In genomic region chr7:76008156-76008687, GRCh38 we compare ENCODE assay signal across 11 cellular contexts. TPM values are rescaled to one million over a fixed set of nuclear protein-coding genes. Genes with fewer than 3 reads are reported as not detected.
DNase-seq lines count a peak whose midpoint lies in the region; ATAC-seq and TF ChIP-seq lines count a peak whose summit lies in the region.
"Had no signal": no experiment of that assay in that cellular context is flagged by ENCODE, and none has a peak within 500 bp of the region (broad histone marks: within the 10 kb centered on the region; RNA-seq: fewer than 3 reads in every experiment).

No MANE protein-coding gene starts in this region.

- no peaks in the 10 kb centered on the region for H3K9me3 ChIP-seq in CD4-positive, alpha-beta T cell (ENCODE audit: control insufficient read depth, low read length)
- H3K9me3 ChIP-seq in HCT116 (ENCODE audit: control insufficient read depth in 1 of 2, insufficient read depth in 1 of 2, low read depth in 1 of 2, low read length in 2 of 2): no peaks in the 10 kb centered on the region
- no peaks in the 10 kb centered on the region for H3K9me3 ChIP-seq in naive thymus-derived CD4-positive, alpha-beta T cell (ENCODE audit: control insufficient read depth in 2 of 3, low read length in 3 of 3)
- H3K9me3 ChIP-seq: left lung, MG63, suprapubic skin had no signal

- POLR2A ChIA-PET in CD4-positive, alpha-beta T cell (lab: Charles Lee): interaction anchor here (0.7 to 4.0 kb wide), 4 partner anchors 12 to 130 kb away, joined by 3 to 16 read pairs (median 6); partner anchors contain the start of gene POR
- POLR2A ChIA-PET in HCT116 (lab: Charles Lee): no interaction called here
- POLR2A ChIA-PET in naive thymus-derived CD4-positive, alpha-beta T cell (lab: Charles Lee): interaction anchor here (0.6 to 1.1 kb wide), 4 partner anchors 12 to 172 kb away, joined by 3 to 4 read pairs (median 3); no protein-coding TSS in a partner anchor

- H4K20me1 ChIP-seq in HCT116 (ENCODE audit: insufficient read depth): no peaks in the 10 kb centered on the region

- intact Hi-C loops in CD4-positive, alpha-beta T cell (cut with DNase I, micrococcal nuclease): loop anchor here in 1 of 2 experiments (5.0 kb wide), 1 partner anchor 126 kb away; no protein-coding TSS in a partner anchor
- intact Hi-C loops in HCT116 (cut with micrococcal nuclease): no loop called here
- intact Hi-C loops in naive thymus-derived CD4-positive, alpha-beta T cell (cut with micrococcal nuclease): loop anchor here in 1 of 2 donors (2.0 to 5.0 kb wide), 3 partner anchors 39 to 131 kb away; partner anchors contain the start of genes POR, RHBDD2 and STYXL1

- H3K9ac ChIP-seq in HCT116 (ENCODE audit: low read length): no peak overlapping the region

- no peak overlapping the region for H2AFZ ChIP-seq in HCT116 (ENCODE audit: low read depth, low read length, poor library complexity, severe bottlenecking)

- RAD21 ChIA-PET in HCT116 (lab: Charles Lee; ENCODE audit: low non-redundant PET in 1 of 2, low total read pairs in 2 of 2, uncharacterized antibody in 2 of 2, unreplicated experiment in 2 of 2): no interaction called here

- peak overlapping the region; percentile 65; the same call in 1 of the 2 replicates for H3K4me2 ChIP-seq in HCT116 (ENCODE audit: low read length)

- TF ChIP-seq RAD21 in HCT116 (IDR thresholded peaks at IDR 0.05; ENCODE audit: low read depth): no peak

- H3K4me1 ChIP-seq in HCT116 (ENCODE audit: control insufficient read depth in 1 of 2, insufficient read depth in 2 of 2, low read length in 2 of 2): peaks cover 15 to 24% of the 10 kb centered on the region in 2 experiments
- peaks cover 15 to 25% of the 10 kb centered on the region in 2 donors for H3K4me1 ChIP-seq in naive thymus-derived CD4-positive, alpha-beta T cell (ENCODE audit: control insufficient read depth in 2 of 2, insufficient read depth in 2 of 2, low read length in 2 of 2)

- no peaks in the 10 kb centered on the region for H3K9me3 Mint-ChIP-seq in CD4-positive, alpha-beta T cell
- H3K9me3 Mint-ChIP-seq in activated naive CD8-positive, alpha-beta T cell (ENCODE audit: low read depth): no peaks in the 10 kb centered on the region
- H3K9me3 Mint-ChIP-seq in naive thymus-derived CD4-positive, alpha-beta T cell: no peaks in the 10 kb centered on the region

- peaks cover 34% of the 10 kb centered on the region for H3K4me1 Mint-ChIP-seq in CD4-positive, alpha-beta T cell (ENCODE audit: low read depth)
- H3K4me1 Mint-ChIP-seq in activated naive CD8-positive, alpha-beta T cell (ENCODE audit: low read depth): peaks cover 33% of the 10 kb centered on the region
- peaks cover 22 to 37% (median 29%) of the 10 kb centered on the region in 7 donors for H3K4me1 Mint-ChIP-seq in naive thymus-derived CD4-positive, alpha-beta T cell

- ATAC-seq in CD4-positive, alpha-beta T cell (ENCODE audit: poor library complexity): no peak
- ATAC-seq in HCT116 (no peak), left lobe of liver (no peak), GM19455 (IDR thresholded peaks at IDR 0.05; ENCODE audit: unreplicated experiment) (no peak)
- no peak for ATAC-seq in naive thymus-derived CD4-positive, alpha-beta T cell

- no peaks in the 10 kb centered on the region for H3K27me3 ChIP-seq in CD4-positive, alpha-beta T cell (ENCODE audit: control insufficient read depth, insufficient read depth, low read length)
- no peaks in the 10 kb centered on the region for H3K27me3 ChIP-seq in HCT116 (ENCODE audit: insufficient read depth, low read length)
- no peaks in the 10 kb centered on the region for H3K27me3 ChIP-seq in naive thymus-derived CD4-positive, alpha-beta T cell (ENCODE audit: control insufficient read depth in 2 of 2, insufficient read depth in 2 of 2, low read length in 2 of 2)
- H3K27me3 ChIP-seq: left lung, MG63, suprapubic skin had no signal

- H3K79me2 ChIP-seq in HCT116 (ENCODE audit: insufficient read depth, low read length): no peaks in the 10 kb centered on the region

- no peaks in the 10 kb centered on the region for H3K27me3 Mint-ChIP-seq in CD4-positive, alpha-beta T cell
- no peaks in the 10 kb centered on the region for H3K27me3 Mint-ChIP-seq in activated naive CD8-positive, alpha-beta T cell
- peaks cover 0 to 2% (median 0%) of the 10 kb centered on the region in 5 donors for H3K27me3 Mint-ChIP-seq in naive thymus-derived CD4-positive, alpha-beta T cell

- DNase-seq in CD4-positive, alpha-beta T cell: no peak
- DNase-seq in HCT116 (ENCODE audit: low read depth, low spot score) (no peak), left lobe of liver (ENCODE audit: low spot score) (no peak), NCI-H2196 (lab: John Stamatoyannopoulos, UW; ENCODE audit: unreplicated experiment) (no peak)
- peak in 1 of 9 donors; percentile 38 for DNase-seq in naive thymus-derived CD4-positive, alpha-beta T cell
- no peak for DNase-seq in central memory CD4-positive, alpha-beta T cell
- DNase-seq: left lung, MG63 had no signal

- TF ChIP-seq CTCF in CD4-positive, alpha-beta T cell (IDR thresholded peaks at IDR 0.05): no peak
- no peak for TF ChIP-seq CTCF in HCT116 (IDR thresholded peaks at IDR 0.05 in 2 of 3, conservative IDR thresholded peaks at IDR 0.05 in 1 of 3; ENCODE audit: borderline replicate concordance in 1 of 3, insufficient read depth in 1 of 3, low read depth in 2 of 3, low read length in 2 of 3)

- no peaks in the 10 kb centered on the region for H3K9me2 ChIP-seq in HCT116 (ENCODE audit: insufficient read depth)

- no peaks in the 10 kb centered on the region; a peak in 1 of 4 replicates for H3K36me3 ChIP-seq in HCT116 (ENCODE audit: control insufficient read depth in 1 of 2, insufficient read depth in 2 of 2, low read length in 2 of 2)
- H3K36me3 ChIP-seq in naive thymus-derived CD4-positive, alpha-beta T cell (ENCODE audit: control insufficient read depth in 2 of 3, insufficient read depth in 3 of 3, low read length in 3 of 3): peaks cover 0 to 14% (median 4%) of the 10 kb centered on the region in 3 experiments
- H3K36me3 ChIP-seq: MG63 had no signal

- no peak overlapping the region for H3K27ac ChIP-seq in CD4-positive, alpha-beta T cell (ENCODE audit: low read depth, low read length)
- H3K27ac ChIP-seq in HCT116 (ENCODE audit: low read depth, low read length): no peak overlapping the region
- H3K27ac ChIP-seq in naive thymus-derived CD4-positive, alpha-beta T cell (ENCODE audit: low read depth, low read length): no peak overlapping the region
- H3K27ac ChIP-seq: suprapubic skin had no signal

- H3K27ac Mint-ChIP-seq in CD4-positive, alpha-beta T cell: peak overlapping the region; percentile 16
- H3K27ac Mint-ChIP-seq in activated naive CD8-positive, alpha-beta T cell: peak overlapping the region; percentile 71
- H3K27ac Mint-ChIP-seq in naive thymus-derived CD4-positive, alpha-beta T cell: peak overlapping the region in 6 of 9 donors; percentile 6 to 91 (median 58)

- CTCF ChIA-PET in CD4-positive, alpha-beta T cell (lab: Charles Lee): interaction anchor here (0.7 to 3.2 kb wide), 3 partner anchors 12 to 247 kb away, joined by 3 to 17 read pairs (median 4); no protein-coding TSS in a partner anchor
- CTCF ChIA-PET in HCT116 (lab: Charles Lee): interaction anchor here (1.7 kb wide), 1 partner anchor 12 kb away, joined by 10 read pairs; no protein-coding TSS in a partner anchor
- CTCF ChIA-PET in naive thymus-derived CD4-positive, alpha-beta T cell (lab: Charles Lee): no interaction called here

- H3K36me3 Mint-ChIP-seq in CD4-positive, alpha-beta T cell (ENCODE audit: low read depth): peaks cover 36% of the 10 kb centered on the region
- peaks cover 5% of the 10 kb centered on the region for H3K36me3 Mint-ChIP-seq in activated naive CD8-positive, alpha-beta T cell
- H3K36me3 Mint-ChIP-seq in naive thymus-derived CD4-positive, alpha-beta T cell: peaks cover 5 to 25% (median 13%) of the 10 kb centered on the region in 5 donors

- no peak overlapping the region for H3K4me3 Mint-ChIP-seq in CD4-positive, alpha-beta T cell
- H3K4me3 Mint-ChIP-seq in activated naive CD8-positive, alpha-beta T cell: peak overlapping the region; percentile 53
- peak overlapping the region in 8 of 10 donors; percentile 1 to 85 (median 65) for H3K4me3 Mint-ChIP-seq in naive thymus-derived CD4-positive, alpha-beta T cell

- H3K4me3 ChIP-seq in HCT116 (replicated peaks in 1 of 2; ENCODE audit: low read depth in 1 of 2, low read length in 2 of 2): no peak overlapping the region
- H3K4me3 ChIP-seq in naive thymus-derived CD4-positive, alpha-beta T cell (ENCODE audit: low read length): no peak overlapping the region
- H3K4me3 ChIP-seq: left lung, MG63, suprapubic skin had no signal

- no peak for TF ChIP-seq POLR2A in HCT116 (IDR thresholded peaks at IDR 0.05; ENCODE audit: borderline replicate concordance, extremely low read depth, insufficient read depth, insufficient read length)

- BruUV-seq in HCT116 (replicated peaks; lab: Mats Ljungman, UMichigan): no TSS peak

TF ChIP-seq in HCT116, 20 proteins besides CTCF, POLR2A, EP300 and RAD21 (continues in another document):
- TF ChIP-seq CEBPB (IDR thresholded peaks at IDR 0.05; ENCODE audit: low read depth) (no peak), TCF7L2 (IDR thresholded peaks at IDR 0.05; ENCODE audit: borderline replicate concordance, extremely low read depth, insufficient read depth, insufficient read length) (no peak), SRF (IDR thresholded peaks at IDR 0.05; ENCODE audit: low read depth) (no peak), FOSL1 (IDR thresholded peaks at IDR 0.05; ENCODE audit: low read depth) (no peak), CBX3 (IDR thresholded peaks at IDR 0.05; ENCODE audit: low read depth) (no peak), MAX (IDR thresholded peaks at IDR 0.05) (no peak)

RNA-seq across cellular contexts. Expression of gene TMEM120A, which starts 13.8 kb away (rescaled TPM):
- total RNA-seq in CD4-positive, alpha-beta T cell: 10 to 100 TPM in 1 of 2 experiments, 1 to 10 TPM in 1; 10.0 to 10.8 TPM
- 25.9 TPM for total RNA-seq in HCT116 (2021; ENCODE audit: unreplicated experiment)
- polyA plus RNA-seq in HCT116 (2012): 38.7 and 46.3 TPM in 2 replicates
- 10 to 100 TPM; 19.1 to 38.6 (median 35.6) TPM for total RNA-seq in naive thymus-derived CD4-positive, alpha-beta T cell
- 10 to 100 TPM; 23.2 to 25.2 TPM for polyA plus RNA-seq in naive thymus-derived CD4-positive, alpha-beta T cell
- 79.6 TPM for total RNA-seq in left lobe of liver

RNA-seq across cellular contexts. Expression of gene STYXL1, which starts 39.6 kb away (rescaled TPM):
- 1 to 10 TPM; 8.4 to 8.5 TPM for total RNA-seq in CD4-positive, alpha-beta T cell
- total RNA-seq in HCT116 (2021; ENCODE audit: unreplicated experiment) (32.5 TPM), left lobe of liver (17.6 TPM)
- polyA plus RNA-seq in HCT116 (2012): 32.6 and 41.3 TPM in 2 replicates
- total RNA-seq in naive thymus-derived CD4-positive, alpha-beta T cell: 10 to 100 TPM; 11.3 to 31.7 (median 20.0) TPM
- polyA plus RNA-seq in naive thymus-derived CD4-positive, alpha-beta T cell: 10 to 100 TPM; 36.7 to 45.5 TPM

RNA-seq across cellular contexts. Expression of gene MDH2, which starts 39.7 kb away (rescaled TPM):
- total RNA-seq in CD4-positive, alpha-beta T cell: 10 to 100 TPM; 66.4 to 68.3 TPM
- total RNA-seq in HCT116 (2021; ENCODE audit: unreplicated experiment) (357 TPM), left lobe of liver (184 TPM)
- 302 and 322 TPM in 2 replicates for polyA plus RNA-seq in HCT116 (2012)
- total RNA-seq in naive thymus-derived CD4-positive, alpha-beta T cell: 100 to 1,000 TPM in 1 of 5 experiments, 10 to 100 TPM in 4; 71.7 to 172 (median 74.6) TPM
- 100 to 1,000 TPM; 134 TPM for polyA plus RNA-seq in naive thymus-derived CD4-positive, alpha-beta T cell

Comparison
In these comparisons a context has a peak if more than half of its experiments do, and no peak if none do; other contexts are left out.
1. H3K27ac Mint-ChIP-seq: peak in every context shown above with its lines; median percentile 71 in activated naive CD8-positive, alpha-beta T cell; 58 in naive thymus-derived CD4-positive, alpha-beta T cell; 16 in CD4-positive, alpha-beta T cell.